In genomic region chr11:1749787-1750351, GRCh38 we compare ENCODE assay signal across 9 cellular contexts. TPM values are rescaled to one million over a fixed set of nuclear protein-coding genes. Genes with fewer than 3 reads are reported as not detected.
DNase-seq lines count a peak whose midpoint lies in the region; ATAC-seq and TF ChIP-seq lines count a peak whose summit lies in the region.
"Had no signal": no experiment of that assay in that cellular context is flagged by ENCODE, and none has a peak within 500 bp of the region (broad histone marks: within the 10 kb centered on the region; RNA-seq: fewer than 3 reads in every experiment).

No MANE protein-coding gene starts in this region.

- intact Hi-C loops in naive thymus-derived CD4-positive, alpha-beta T cell (cut with micrococcal nuclease): no loop called here

- no peak overlapping the region for H3K4me3 ChIP-seq in choroid plexus epithelial cell (ENCODE audit: low read depth, low read length)
- H3K4me3 ChIP-seq in naive thymus-derived CD4-positive, alpha-beta T cell (ENCODE audit: low read length): no peak overlapping the region

- no peaks in the 10 kb centered on the region for H3K9me3 ChIP-seq in naive thymus-derived CD4-positive, alpha-beta T cell (ENCODE audit: control insufficient read depth in 2 of 3, low read length in 3 of 3)

- H3K4me3 Mint-ChIP-seq in naive thymus-derived CD4-positive, alpha-beta T cell: peak overlapping the region in 9 of 10 donors; percentile 37 to 71 (median 53)

- CTCF ChIA-PET in naive thymus-derived CD4-positive, alpha-beta T cell (lab: Charles Lee): interaction anchor here (0.7 kb wide), 1 partner anchor 8 kb away, joined by 3 read pairs; no protein-coding TSS in a partner anchor

- H3K27me3 Mint-ChIP-seq in naive thymus-derived CD4-positive, alpha-beta T cell: peaks cover 13 to 19% (median 13%) of the 10 kb centered on the region in 5 donors

- no peaks in the 10 kb centered on the region for H3K27me3 ChIP-seq in naive thymus-derived CD4-positive, alpha-beta T cell (ENCODE audit: control insufficient read depth in 2 of 2, insufficient read depth in 2 of 2, low read length in 2 of 2)

- no peak for TF ChIP-seq CTCF in choroid plexus epithelial cell (conservative IDR thresholded peaks at IDR 0.05; ENCODE audit: low read depth, low read length)

- peak; percentile 92 for DNase-seq in AG20443 (ENCODE audit: low spot score)
- peak; percentile 71 for DNase-seq in HPDE6-E6E7 (ENCODE audit: extremely low spot score)
- DNase-seq in choroid plexus epithelial cell (ENCODE audit: low read depth): peak; percentile 77
- DNase-seq in naive thymus-derived CD4-positive, alpha-beta T cell: no peak
- DNase-seq in substantia nigra (lab: John Stamatoyannopoulos, UW): no peak
- DNase-seq in NCI-H345 (lab: John Stamatoyannopoulos, UW): no peak
- DNase-seq: activated CD4-positive, alpha-beta T cell treated with anti-CD3 and anti-CD28 coated beads, Interleukin-2, amount 50 U/mL, for 1 hour had no signal

- H3K4me1 Mint-ChIP-seq in naive thymus-derived CD4-positive, alpha-beta T cell: peaks cover 14 to 34% (median 22%) of the 10 kb centered on the region in 7 donors

- H3K27ac ChIP-seq in naive thymus-derived CD4-positive, alpha-beta T cell (ENCODE audit: low read depth, low read length): no peak overlapping the region
- H3K27ac ChIP-seq in substantia nigra (ENCODE audit: low read depth, low read length, poor library complexity, severe bottlenecking): no peak overlapping the region

- peaks cover 0 to 25% of the 10 kb centered on the region in 2 donors for H3K4me1 ChIP-seq in naive thymus-derived CD4-positive, alpha-beta T cell (ENCODE audit: control insufficient read depth in 2 of 2, insufficient read depth in 2 of 2, low read length in 2 of 2)

- peaks cover 0 to 9% (median 0%) of the 10 kb centered on the region in 11 donors for H3K9me3 Mint-ChIP-seq in naive thymus-derived CD4-positive, alpha-beta T cell

- POLR2A ChIA-PET in naive thymus-derived CD4-positive, alpha-beta T cell (lab: Charles Lee): interaction anchor here (0.9 kb wide), 1 partner anchor 22 kb away, joined by 3 read pairs; no protein-coding TSS in a partner anchor

- peak overlapping the region in 1 of 9 donors; percentile 79 for H3K27ac Mint-ChIP-seq in naive thymus-derived CD4-positive, alpha-beta T cell

- ATAC-seq in naive thymus-derived CD4-positive, alpha-beta T cell: no peak
- ATAC-seq in GM18511 (IDR thresholded peaks at IDR 0.05; ENCODE audit: unreplicated experiment) (no peak), GM19035 (IDR thresholded peaks at IDR 0.05; ENCODE audit: unreplicated experiment) (no peak)

- H3K36me3 Mint-ChIP-seq in naive thymus-derived CD4-positive, alpha-beta T cell: peaks cover 0 to 10% (median 0%) of the 10 kb centered on the region in 5 donors

- peaks cover 0 to 28% (median 0%) of the 10 kb centered on the region in 3 experiments for H3K36me3 ChIP-seq in naive thymus-derived CD4-positive, alpha-beta T cell (ENCODE audit: control insufficient read depth in 2 of 3, insufficient read depth in 3 of 3, low read length in 3 of 3)

RNA-seq across cellular contexts. Expression of gene IFITM10, which starts 0.5 kb away (rescaled TPM):
- total RNA-seq in naive thymus-derived CD4-positive, alpha-beta T cell: 10 to 100 TPM in 1 of 5 experiments, 1 to 10 TPM in 4; 1.4 to 16.0 (median 2.1) TPM
- polyA plus RNA-seq in naive thymus-derived CD4-positive, alpha-beta T cell: not detected

RNA-seq across cellular contexts. Expression of gene CTSD, which starts 13.9 kb away (rescaled TPM):
- total RNA-seq in naive thymus-derived CD4-positive, alpha-beta T cell: 100 to 1,000 TPM; 103 to 378 (median 186) TPM
- 100 to 1,000 TPM; 183 to 218 TPM for polyA plus RNA-seq in naive thymus-derived CD4-positive, alpha-beta T cell

RNA-seq across cellular contexts. Expression of gene KRTAP5-6, which starts 52.9 kb away (rescaled TPM):
- total RNA-seq in naive thymus-derived CD4-positive, alpha-beta T cell: not detected
- polyA plus RNA-seq in naive thymus-derived CD4-positive, alpha-beta T cell: not detected

Comparison
In these comparisons a context has a peak if more than half of its experiments do, and no peak if none do; other contexts are left out.
1. DNase-seq: peak in AG20443 (single experiment), HPDE6-E6E7 (single experiment) and choroid plexus epithelial cell (single experiment); none in naive thymus-derived CD4-positive, alpha-beta T cell (0 of 9), substantia nigra (0 of 49) and NCI-H345 (single experiment).